Comparison of ENCODE assay signal across 8 cellular contexts in genomic region chr6:159973951-159974350, GRCh38. TPM values are rescaled to one million over a fixed set of nuclear protein-coding genes. Genes with fewer than 3 reads are reported as not detected.
DNase-seq lines count a peak whose midpoint lies in the region; ATAC-seq and TF ChIP-seq lines count a peak whose summit lies in the region.

No MANE protein-coding gene starts in this region.

- peaks cover 71% of the 10 kb centered on the region for H3K4me1 ChIP-seq in CD8-positive, alpha-beta T cell (ENCODE audit: insufficient read depth, low read length)

- CTCF ChIA-PET in CD8-positive, alpha-beta T cell (lab: Charles Lee), result interaction anchor here (0.7 to 1.0 kb wide), 2 partner anchors 9 to 963 kb away, joined by 3 read pairs; no protein-coding TSS in a partner anchor

- DNase-seq in CD8-positive, alpha-beta T cell, result no peak
- DNase-seq in kidney epithelial cell (ENCODE audit: low read depth), result peak; percentile 43
- DNase-seq in cortex of kidney (lab: John Stamatoyannopoulos, UW), result no peak
- DNase-seq in DMS114 treated with DMSO at 0.1 percent for 48 hours (lab: John Stamatoyannopoulos, UW; ENCODE audit: unreplicated experiment), result no peak
- DNase-seq in C1 segment of cervical spinal cord (lab: John Stamatoyannopoulos, UW), result no peak

- peaks cover 88% of the 10 kb centered on the region for H3K4me1 Mint-ChIP-seq in CD8-positive, alpha-beta T cell (ENCODE audit: low read depth)
- peaks cover 79% of the 10 kb centered on the region for H3K4me1 Mint-ChIP-seq in T-helper 1 cell treated with Interleukin-12 subunit alpha and Interleukin-12 subunit beta and Interleukin-4 antibody, amounts not matched to agents 30 μg/mL and 1 μg/mL, for 36 hours (ENCODE audit: low read depth)

- no peaks in the 10 kb centered on the region for H3K27me3 ChIP-seq in CD8-positive, alpha-beta T cell (ENCODE audit: insufficient read depth, low read length)
- H3K27me3 ChIP-seq in kidney epithelial cell (ENCODE audit: control insufficient read depth, insufficient read depth, low read length), result no peaks in the 10 kb centered on the region

- no peak overlapping the region for H3K4me3 Mint-ChIP-seq in CD8-positive, alpha-beta T cell
- H3K4me3 Mint-ChIP-seq in T-helper 1 cell treated with Interleukin-12 subunit alpha and Interleukin-12 subunit beta and Interleukin-4 antibody, amounts not matched to agents 30 μg/mL and 1 μg/mL, for 36 hours, result peak overlapping the region; percentile 61

- H3K36me3 ChIP-seq in CD8-positive, alpha-beta T cell (ENCODE audit: insufficient read depth, low read length), result no peaks in the 10 kb centered on the region
- no peaks in the 10 kb centered on the region for H3K36me3 ChIP-seq in kidney epithelial cell (ENCODE audit: control insufficient read depth, insufficient read depth, low read length)

- no peak for ATAC-seq in CD8-positive, alpha-beta T cell
- peak; percentile 61 for ATAC-seq in GM19395 (IDR thresholded peaks at IDR 0.05; ENCODE audit: unreplicated experiment)
- peak; percentile 44 for ATAC-seq in HG03432 (IDR thresholded peaks at IDR 0.05; ENCODE audit: unreplicated experiment)

- H3K27ac Mint-ChIP-seq in CD8-positive, alpha-beta T cell, result peak overlapping the region; percentile 53
- peak overlapping the region; percentile 86 for H3K27ac Mint-ChIP-seq in T-helper 1 cell treated with Interleukin-12 subunit alpha and Interleukin-12 subunit beta and Interleukin-4 antibody, amounts not matched to agents 30 μg/mL and 1 μg/mL, for 36 hours

- H3K27ac ChIP-seq in CD8-positive, alpha-beta T cell (ENCODE audit: low read depth, low read length), result no peak overlapping the region

- H3K9me3 Mint-ChIP-seq in CD8-positive, alpha-beta T cell, result no peaks in the 10 kb centered on the region
- no peaks in the 10 kb centered on the region for H3K9me3 Mint-ChIP-seq in T-helper 1 cell treated with Interleukin-12 subunit alpha and Interleukin-12 subunit beta and Interleukin-4 antibody, amounts not matched to agents 30 μg/mL and 1 μg/mL, for 36 hours

- no peak overlapping the region for H3K4me3 ChIP-seq in CD8-positive, alpha-beta T cell (ENCODE audit: low read depth, low read length)
- no peak overlapping the region for H3K4me3 ChIP-seq in kidney epithelial cell (ENCODE audit: low read depth, low read length)

- peaks cover 4% of the 10 kb centered on the region for H3K36me3 Mint-ChIP-seq in CD8-positive, alpha-beta T cell
- H3K36me3 Mint-ChIP-seq in T-helper 1 cell treated with Interleukin-12 subunit alpha and Interleukin-12 subunit beta and Interleukin-4 antibody, amounts not matched to agents 30 μg/mL and 1 μg/mL, for 36 hours (ENCODE audit: low read depth), result peaks cover 14% of the 10 kb centered on the region

- POLR2A ChIA-PET in CD8-positive, alpha-beta T cell (lab: Charles Lee), result interaction anchor here (1.0 to 2.3 kb wide), 3 partner anchors 9 to 282 kb away, joined by 3 to 7 read pairs (median 4); partner anchors contain the start of gene MRPL18

- no peaks in the 10 kb centered on the region for H3K9me3 ChIP-seq in CD8-positive, alpha-beta T cell (ENCODE audit: low read length)

- intact Hi-C loops in CD8-positive, alpha-beta T cell (cut with DNase I, micrococcal nuclease), result loop anchor here in 1 of 2 experiments (10.0 kb wide), 1 partner anchor 1301 kb away; the partner anchor contains the start of gene AGPAT4

- no peak for TF ChIP-seq CTCF in CD8-positive, alpha-beta T cell (IDR thresholded peaks at IDR 0.05)
- no peak for TF ChIP-seq CTCF in kidney epithelial cell (IDR thresholded peaks at IDR 0.05; ENCODE audit: insufficient read depth, low read length, poor library complexity, severe bottlenecking)

- no peaks in the 10 kb centered on the region for H3K27me3 Mint-ChIP-seq in CD8-positive, alpha-beta T cell (ENCODE audit: low read depth)
- no peaks in the 10 kb centered on the region for H3K27me3 Mint-ChIP-seq in T-helper 1 cell treated with Interleukin-12 subunit alpha and Interleukin-12 subunit beta and Interleukin-4 antibody, amounts not matched to agents 30 μg/mL and 1 μg/mL, for 36 hours (ENCODE audit: low read depth)

RNA-seq across cellular contexts. Expression of gene IGF2R, which starts 5.1 kb away (rescaled TPM):
- total RNA-seq in CD8-positive, alpha-beta T cell, result 10 to 100 TPM; 38.5 to 40.6 TPM
- 251 and 274 TPM in 2 replicates for total RNA-seq in kidney epithelial cell
